Comparison of ENCODE assay signal across 32 cellular contexts in the genomic region with DNA sequence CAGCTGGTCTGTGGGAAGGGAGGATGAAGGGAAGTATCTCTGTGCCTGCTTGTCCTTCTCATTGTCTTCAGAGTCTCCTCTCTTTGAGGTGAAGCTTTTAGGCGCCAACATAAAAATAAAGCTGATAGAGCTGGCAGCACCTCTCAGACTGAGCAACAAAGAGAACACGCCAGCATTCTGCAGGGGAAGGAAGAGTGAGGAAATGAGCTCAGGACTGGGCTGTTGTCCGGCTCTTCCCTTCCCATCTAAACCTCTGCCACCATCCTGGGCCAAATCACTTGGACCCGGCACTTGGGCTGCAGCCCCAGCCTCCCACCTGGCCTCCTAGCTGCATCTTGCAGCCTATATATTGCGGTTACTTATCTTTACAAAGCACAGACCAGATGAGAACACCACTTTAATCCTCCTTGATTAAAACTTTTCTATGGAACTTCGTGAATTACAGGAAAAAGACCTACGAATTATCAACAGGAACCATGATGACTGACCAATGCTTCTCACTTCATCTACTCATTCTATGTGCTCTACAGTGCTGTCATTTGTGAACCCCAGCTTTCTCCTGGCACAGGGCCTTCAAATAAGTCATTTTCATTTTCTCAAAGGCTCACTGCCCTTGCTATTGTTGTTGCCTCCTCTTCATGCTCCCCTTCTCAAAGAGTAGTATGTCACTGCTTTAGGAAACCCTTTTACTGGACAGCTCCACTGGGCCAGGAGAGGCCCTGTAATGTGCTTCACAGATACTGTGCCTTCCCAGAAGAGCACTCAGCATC.
DNase-seq lines count a peak whose midpoint lies in the region; ATAC-seq, FAIRE-seq and TF ChIP-seq lines count a peak whose summit lies in the region.
"Had no signal": no experiment of that assay in that cellular context is flagged by ENCODE, and none has a peak within 500 bp of the region (broad histone marks: within the 10 kb centered on the region; RNA-seq: fewer than 3 reads in every experiment).

No MANE protein-coding gene starts in this region.

- intact Hi-C loops in endothelial cell of umbilical vein (cut with micrococcal nuclease), result loop anchor here (1.0 to 5.0 kb wide), 11 partner anchors 9 to 1249 kb away; partner anchors contain the start of gene HS3ST1
- intact Hi-C loops in heart left ventricle (cut with DNase I), result no loop called here
- intact Hi-C loops in upper lobe of right lung (cut with DNase I), result no loop called here

- 30 to 42% (median 34%) methylated on average over 7 of the region's 7 CpGs for WGBS in heart left ventricle, 4 donors
- WGBS in lung, 2 donors, result 53 to 56% methylated on average over 7 of the region's 7 CpGs

- H3K9me3 ChIP-seq in endothelial cell of umbilical vein (replicated peaks; ENCODE audit: control insufficient read depth, insufficient read depth, low read length) (no peaks in the 10 kb centered on the region), heart left ventricle (no peaks in the 10 kb centered on the region), lung (ENCODE audit: control insufficient read depth in 2 of 2, insufficient read depth in 1 of 2, low read length in 1 of 2) (no peaks in the 10 kb centered on the region), upper lobe of right lung (no peaks in the 10 kb centered on the region), Karpas-422 (ENCODE audit: low read length) (peaks cover 15% of the 10 kb centered on the region)
- H3K9me3 ChIP-seq: BLaER1 treated with 17β-estradiol and CSF1 and Interleukin-3, amounts not matched to agents 10 nM and 100 nM; Caco-2; colonic mucosa; psoas muscle; SJSA1 had no signal

- H3K27ac ChIP-seq in endothelial cell of umbilical vein (ENCODE audit: insufficient read depth, low read depth, low read length) (peak overlapping the region; percentile 100), heart left ventricle (peak overlapping the region; percentile 40 to 76 (median 57)), lung (ENCODE audit: low read depth in 1 of 2, low read length in 1 of 2) (peak overlapping the region; percentile 74 to 89), upper lobe of right lung (peak overlapping the region; percentile 66), Karpas-422 (ENCODE audit: low read length) (no peak overlapping the region)
- H3K27ac ChIP-seq: BLaER1 treated with 17β-estradiol and CSF1 and Interleukin-3, amounts not matched to agents 10 nM and 100 nM; colonic mucosa; psoas muscle; SJSA1 had no signal

- H3K9ac ChIP-seq in endothelial cell of umbilical vein (replicated peaks; ENCODE audit: extremely low read depth, insufficient read depth, low read length), result peak overlapping the region; percentile 95
- no peak overlapping the region for H3K9ac ChIP-seq in Karpas-422 (ENCODE audit: low read length)
- H3K9ac ChIP-seq: BLaER1 treated with 17β-estradiol and CSF1 and Interleukin-3, amounts not matched to agents 10 nM and 100 nM had no signal

- DNase-seq in endothelial cell of umbilical vein (ENCODE audit: low read depth, low spot score), result peak; percentile 83
- peak in 1 of 5 donors; percentile 20 for DNase-seq in heart left ventricle
- no peak for DNase-seq in lung (ENCODE audit: low spot score)
- no peak for DNase-seq in upper lobe of right lung
- DNase-seq in DMS 273 treated with DMSO at 0.1 percent for 48 hours (lab: John Stamatoyannopoulos, UW), result no peak
- no peak for DNase-seq in Karpas-422
- DNase-seq: activated CD4-positive, alpha-beta T cell treated with anti-CD3 and anti-CD28 coated beads, Interleukin-2, amount 50 U/mL, for 4 hours; activated CD4-positive, CD25-positive, alpha-beta regulatory T cell; activated naive CD4-positive, alpha-beta T cell treated with anti-CD3 and anti-CD28 coated beads, Interleukin-2, amount 50 U/mL, for 16 hours; amygdala; Caco-2; colonic mucosa; DMS79 treated with DMSO at 0.1 percent for 48 hours; endodermal cell; GF-D8; KBM-7; mesenchymal stem cell; MM.1S; NCI-H2029 treated with DMSO at 0.1 percent for 48 hours; NCI-H226; NCI-H69; psoas muscle; stimulated activated naive CD8-positive, alpha-beta T cell treated with anti-CD3 and anti-CD28 coated beads, Interleukin-15, amount 100 ng/mL, for 72 hours; T-cell had no signal

- peak in 3 of 4 donors; percentile 56 to 69 (median 66) for ATAC-seq in heart left ventricle
- peak; percentile 17 for ATAC-seq in lung (ENCODE audit: insufficient read depth, low FRiP score)
- ATAC-seq in upper lobe of right lung, result no peak
- ATAC-seq in HG03095 (IDR thresholded peaks at IDR 0.05; ENCODE audit: unreplicated experiment), result no peak
- ATAC-seq: stimulated activated naive CD8-positive, alpha-beta T cell treated with anti-CD3 and anti-CD28 coated beads, Interleukin-15, amount 100 ng/mL, for 72 hours; T-cell had no signal

- TF ChIP-seq POLR2A in endothelial cell of umbilical vein (IDR thresholded peaks at IDR 0.05; ENCODE audit: low read depth, low read length) (peak; percentile 14), heart left ventricle (IDR thresholded peaks at IDR 0.05) (no peak)

- H3K36me3 ChIP-seq in endothelial cell of umbilical vein (ENCODE audit: control insufficient read depth in 2 of 2, extremely low read depth in 1 of 2, insufficient read depth in 2 of 2, low read length in 2 of 2) (no peaks in the 10 kb centered on the region), heart left ventricle (no peaks in the 10 kb centered on the region), lung (ENCODE audit: control insufficient read depth in 2 of 2, insufficient read depth in 2 of 2, low read length in 2 of 2) (no peaks in the 10 kb centered on the region), upper lobe of right lung (no peaks in the 10 kb centered on the region), Karpas-422 (ENCODE audit: insufficient read depth, low read length) (no peaks in the 10 kb centered on the region)
- H3K36me3 ChIP-seq: BLaER1 treated with 17β-estradiol and CSF1 and Interleukin-3, amounts not matched to agents 10 nM and 100 nM; colonic mucosa; SJSA1 had no signal

- dilution Hi-C loops in endothelial cell of umbilical vein (cut with MboI; ENCODE audit: extremely low pct_ligation_motif_present, low sequenced_read_pairs), result no loop called here

- peak; percentile 78 for FAIRE-seq in endothelial cell of umbilical vein (lab: Jason Lieb, UNC)
- FAIRE-seq: bronchial epithelial cell, HTR-8/SVneo, islet of Langerhans, RCC 7860 had no signal

- H2AFZ ChIP-seq in endothelial cell of umbilical vein (ENCODE audit: low read depth, low read length), result peak overlapping the region; percentile 19
- no peak overlapping the region for H2AFZ ChIP-seq in Karpas-422 (ENCODE audit: low read length)

- H3K9me2 ChIP-seq in Karpas-422 (replicated peaks; ENCODE audit: insufficient read depth, low read length), result no peaks in the 10 kb centered on the region

- TF ChIP-seq CTCF in endothelial cell of umbilical vein (IDR thresholded peaks at IDR 0.05; ENCODE audit: extremely low read depth in 1 of 2, insufficient read depth in 1 of 2, low read depth in 1 of 2, low read length in 2 of 2) (no peak), heart left ventricle (IDR thresholded peaks at IDR 0.05) (no peak), lung (IDR thresholded peaks at IDR 0.05; ENCODE audit: control extremely low read depth, extremely low read depth) (no peak), upper lobe of right lung (IDR thresholded peaks at IDR 0.05) (no peak)

- H4K20me1 ChIP-seq in endothelial cell of umbilical vein (replicated peaks; ENCODE audit: control insufficient read depth, extremely low read depth, insufficient read depth, low read length), result no peaks in the 10 kb centered on the region
- H4K20me1 ChIP-seq in Karpas-422 (ENCODE audit: insufficient read depth, low read depth, low read length), result no peaks in the 10 kb centered on the region
- H4K20me1 ChIP-seq: BLaER1 treated with 17β-estradiol and CSF1 and Interleukin-3, amounts not matched to agents 10 nM and 100 nM had no signal

- H3K27me3 ChIP-seq in endothelial cell of umbilical vein (ENCODE audit: control insufficient read depth in 2 of 2, insufficient read depth in 2 of 2, low read length in 2 of 2) (no peaks in the 10 kb centered on the region), heart left ventricle (no peaks in the 10 kb centered on the region), lung (ENCODE audit: control insufficient read depth, insufficient read depth) (no peaks in the 10 kb centered on the region), upper lobe of right lung (no peaks in the 10 kb centered on the region), Karpas-422 (ENCODE audit: low read length) (no peaks in the 10 kb centered on the region)
- H3K27me3 ChIP-seq: BLaER1 treated with 17β-estradiol and CSF1 and Interleukin-3, amounts not matched to agents 10 nM and 100 nM; colonic mucosa; SJSA1 had no signal

- no TSS peak for BruUV-seq in endothelial cell of umbilical vein (replicated peaks; lab: Mats Ljungman, UMichigan)

- H3K4me3 ChIP-seq in endothelial cell of umbilical vein (replicated peaks in 1 of 3; ENCODE audit: insufficient read depth in 1 of 3, low read depth in 1 of 3, low read length in 3 of 3) (peak overlapping the region in 1 of 3 experiments; percentile 14), heart left ventricle (no peak overlapping the region), lung (no peak overlapping the region), upper lobe of right lung (no peak overlapping the region), Karpas-422 (ENCODE audit: low read length) (no peak overlapping the region)
- H3K4me3 ChIP-seq: BLaER1 treated with 17β-estradiol and CSF1 and Interleukin-3, amounts not matched to agents 10 nM and 100 nM; colonic mucosa; psoas muscle; SJSA1; skin epidermis had no signal

- H3K4me2 ChIP-seq in endothelial cell of umbilical vein (ENCODE audit: insufficient read depth, low read length), result peak overlapping the region; percentile 47
- no peak overlapping the region for H3K4me2 ChIP-seq in Karpas-422 (ENCODE audit: low read depth, low read length, poor library complexity, severe bottlenecking)
- H3K4me2 ChIP-seq: BLaER1 treated with 17β-estradiol and CSF1 and Interleukin-3, amounts not matched to agents 10 nM and 100 nM had no signal

- CTCF ChIA-PET in endothelial cell of umbilical vein (lab: Charles Lee), result interaction anchor here (0.8 to 3.8 kb wide), 12 partner anchors 9 to 1324 kb away, joined by 3 to 29 read pairs (median 6); no protein-coding TSS in a partner anchor

- H3K4me1 ChIP-seq in endothelial cell of umbilical vein (ENCODE audit: control insufficient read depth, extremely low read depth, insufficient read depth, low read length), result peaks cover 26% of the 10 kb centered on the region
- H3K4me1 ChIP-seq in heart left ventricle, result peaks cover 0 to 24% (median 15%) of the 10 kb centered on the region in 12 donors
- peaks cover 2 to 5% of the 10 kb centered on the region in 2 donors for H3K4me1 ChIP-seq in lung (ENCODE audit: control insufficient read depth in 2 of 2, insufficient read depth in 2 of 2, low read length in 2 of 2)
- H3K4me1 ChIP-seq in upper lobe of right lung, result peaks cover 9% of the 10 kb centered on the region
- no peaks in the 10 kb centered on the region for H3K4me1 ChIP-seq in Karpas-422 (ENCODE audit: low read length)
- H3K4me1 ChIP-seq: BLaER1 treated with 17β-estradiol and CSF1 and Interleukin-3, amounts not matched to agents 10 nM and 100 nM; Caco-2; colonic mucosa; psoas muscle; SJSA1 had no signal

- POLR2A ChIA-PET in endothelial cell of umbilical vein (lab: Charles Lee), result interaction anchor here (0.6 to 1.2 kb wide), 4 partner anchors 9 to 1787 kb away, joined by 3 to 11 read pairs (median 7); no protein-coding TSS in a partner anchor

- H3K79me2 ChIP-seq in endothelial cell of umbilical vein (ENCODE audit: control insufficient read depth, insufficient read depth, low read length), result no peaks in the 10 kb centered on the region
- H3K79me2 ChIP-seq in Karpas-422 (ENCODE audit: low read length), result no peaks in the 10 kb centered on the region

- no peaks in the 10 kb centered on the region for H3K9me1 ChIP-seq in endothelial cell of umbilical vein (replicated peaks; ENCODE audit: control insufficient read depth, extremely low read depth, insufficient read depth, low read length)

Comparison
In these comparisons a context has a peak if more than half of its experiments do, and no peak if none do; other contexts are left out.
1. ATAC-seq: peak in heart left ventricle (3 of 4) and lung (single experiment); none in upper lobe of right lung (single experiment) and HG03095 (single experiment).